In genomic region chr2:182824759-182825143, GRCh38 we compare ENCODE assay signal across 1 cellular context.
TF ChIP-seq lines count a peak whose summit lies in the region.

No MANE protein-coding gene starts in this region.

TF ChIP-seq in WTC11, 78 proteins besides CTCF, POLR2A, EP300 and RAD21 (continued from another document):
- no peak for TF ChIP-seq AR (CRISPR knock-in tag; IDR thresholded peaks at IDR 0.05)
- no peak for TF ChIP-seq PRDM15 (CRISPR knock-in tag; IDR thresholded peaks at IDR 0.05)
- no peak for TF ChIP-seq USF2 (CRISPR knock-in tag; IDR thresholded peaks at IDR 0.05)
- no peak for TF ChIP-seq ZNF121 (CRISPR knock-in tag; IDR thresholded peaks at IDR 0.05)
- TF ChIP-seq, protein P1, sequence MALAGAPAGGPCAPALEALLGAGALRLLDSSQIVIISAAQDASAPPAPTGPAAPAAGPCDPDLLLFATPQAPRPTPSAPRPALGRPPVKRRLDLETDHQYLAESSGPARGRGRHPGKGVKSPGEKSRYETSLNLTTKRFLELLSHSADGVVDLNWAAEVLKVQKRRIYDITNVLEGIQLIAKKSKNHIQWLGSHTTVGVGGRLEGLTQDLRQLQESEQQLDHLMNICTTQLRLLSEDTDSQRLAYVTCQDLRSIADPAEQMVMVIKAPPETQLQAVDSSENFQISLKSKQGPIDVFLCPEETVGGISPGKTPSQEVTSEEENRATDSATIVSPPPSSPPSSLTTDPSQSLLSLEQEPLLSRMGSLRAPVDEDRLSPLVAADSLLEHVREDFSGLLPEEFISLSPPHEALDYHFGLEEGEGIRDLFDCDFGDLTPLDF (CRISPR knock-in tag; IDR thresholded peaks at IDR 0.05), result no peak
- no peak for TF ChIP-seq ZNF671 (CRISPR knock-in tag; IDR thresholded peaks at IDR 0.05)
